11 cellular contexts compared by ENCODE assay signal in the genomic region with DNA sequence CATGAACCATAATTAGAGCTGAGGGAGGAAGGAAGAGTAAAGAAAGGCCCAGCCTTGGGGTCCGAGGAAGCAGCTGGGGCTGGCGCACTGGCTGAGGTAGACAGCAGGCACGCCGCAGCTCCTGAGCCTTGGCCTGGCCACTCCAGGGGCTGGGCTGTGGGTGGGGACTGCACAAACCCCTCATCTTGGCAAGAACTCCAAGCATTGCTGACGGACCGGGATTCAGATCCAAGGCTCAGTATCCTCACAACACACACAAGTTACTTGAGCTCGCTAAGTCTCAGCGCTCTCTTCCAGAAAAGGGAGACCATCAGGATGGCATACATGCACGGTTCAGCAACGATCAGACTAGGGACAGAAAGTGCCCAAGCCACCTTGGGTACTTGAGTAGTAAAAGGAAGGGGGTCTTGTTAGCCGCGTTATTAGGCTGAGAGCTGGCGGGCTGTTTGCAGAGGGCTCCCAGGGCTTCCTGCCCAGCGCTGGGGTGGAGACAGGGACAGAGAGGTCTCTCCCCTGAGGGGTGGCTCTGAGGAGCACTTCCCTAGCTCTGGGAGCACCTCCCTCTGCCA. TPM values are rescaled to one million over a fixed set of nuclear protein-coding genes. Genes with fewer than 3 reads are reported as not detected.
DNase-seq lines count a peak whose midpoint lies in the region; ATAC-seq and TF ChIP-seq lines count a peak whose summit lies in the region.
"Had no signal": no experiment of that assay in that cellular context is flagged by ENCODE, and none has a peak within 500 bp of the region (broad histone marks: within the 10 kb centered on the region; RNA-seq: fewer than 3 reads in every experiment).

No MANE protein-coding gene starts in this region.

- no peaks in the 10 kb centered on the region for H3K36me3 Mint-ChIP-seq in effector memory CD8-positive, alpha-beta T cell (ENCODE audit: insufficient read depth)

- ATAC-seq in Right ventricle myocardium inferior (peak; percentile 17), HG03460 (IDR thresholded peaks at IDR 0.05; ENCODE audit: unreplicated experiment) (no peak)
- ATAC-seq in effector memory CD8-positive, alpha-beta T cell (replicated peaks) = no peak

- no peaks in the 10 kb centered on the region for H3K9me3 Mint-ChIP-seq in effector memory CD8-positive, alpha-beta T cell
- H3K9me3 Mint-ChIP-seq: stimulated activated naive CD8-positive, alpha-beta T cell treated with anti-CD3 and anti-CD28 coated beads, Interleukin-15, Interleukin-2, amounts not matched to agents 100 ng/mL and 50 ng/mL, for 24 hours had no signal

- H3K27ac Mint-ChIP-seq in effector memory CD8-positive, alpha-beta T cell = no peak overlapping the region
- H3K27ac Mint-ChIP-seq: stimulated activated naive CD8-positive, alpha-beta T cell treated with anti-CD3 and anti-CD28 coated beads, Interleukin-15, Interleukin-2, amounts not matched to agents 100 ng/mL and 50 ng/mL, for 24 hours had no signal

- H3K36me3 ChIP-seq in parathyroid adenoma (ENCODE audit: control insufficient read depth, insufficient read depth, low read length) = no peaks in the 10 kb centered on the region

- peaks cover 3% of the 10 kb centered on the region for H3K79me2 ChIP-seq in parathyroid adenoma

- H3K9me3 ChIP-seq in parathyroid adenoma (ENCODE audit: control insufficient read depth, low read length) = no peaks in the 10 kb centered on the region

- peaks cover 8% of the 10 kb centered on the region for H3K4me1 ChIP-seq in parathyroid adenoma

- H3K4me1 Mint-ChIP-seq in effector memory CD8-positive, alpha-beta T cell (ENCODE audit: low read depth in 2 of 2) = no peaks in the 10 kb centered on the region

- no peak for TF ChIP-seq CTCF in fibroblast of villous mesenchyme (IDR thresholded peaks at IDR 0.05; ENCODE audit: insufficient read depth, low read depth, low read length)
- TF ChIP-seq CTCF in parathyroid adenoma (IDR thresholded peaks at IDR 0.05) = no peak

- DNase-seq in Right ventricle myocardium inferior (ENCODE audit: missing footprints) = peak; percentile 80
- DNase-seq in cardiac septum (ENCODE audit: low spot score) = no peak
- peak; percentile 60 for DNase-seq in fibroblast of villous mesenchyme (ENCODE audit: low read depth)
- DNase-seq in effector memory CD8-positive, alpha-beta T cell = no peak
- DNase-seq in NCI-H748 treated with DMSO at 0.1 percent for 48 hours (lab: John Stamatoyannopoulos, UW) = no peak
- DNase-seq in activated T-cell treated with anti-CD3 and anti-CD28 coated beads, Interleukin-2, amount 50 U/mL, for 48 hours = no peak
- DNase-seq: NCI-H1694 had no signal

- no peak overlapping the region for H2AFZ ChIP-seq in parathyroid adenoma

- H3K4me3 Mint-ChIP-seq in effector memory CD8-positive, alpha-beta T cell = no peak overlapping the region
- H3K4me3 Mint-ChIP-seq: stimulated activated naive CD8-positive, alpha-beta T cell treated with anti-CD3 and anti-CD28 coated beads, Interleukin-15, Interleukin-2, amounts not matched to agents 100 ng/mL and 50 ng/mL, for 24 hours had no signal

- no peak overlapping the region for H3K9ac ChIP-seq in parathyroid adenoma

- H3K4me2 ChIP-seq in parathyroid adenoma (ENCODE audit: low read length) = no peak overlapping the region

- H3K27me3 Mint-ChIP-seq in effector memory CD8-positive, alpha-beta T cell = peaks cover 6 to 14% of the 10 kb centered on the region in 2 donors

- peak overlapping the region; percentile 32 for H3K4me3 ChIP-seq in fibroblast of villous mesenchyme (ENCODE audit: low read depth, low read length)
- H3K4me3 ChIP-seq in parathyroid adenoma (ENCODE audit: low read depth, low read length) = no peak overlapping the region
- H3K4me3 ChIP-seq: SK-N-MC had no signal

- intact Hi-C loops in Right ventricle myocardium inferior (cut with DNase I) = loop anchor here (10.0 kb wide), 1 partner anchor 237 kb away; no protein-coding TSS in a partner anchor
- intact Hi-C loops in cardiac septum (cut with DNase I) = loop anchor here (5.0 to 10.0 kb wide), 2 partner anchors 80 to 313 kb away; no protein-coding TSS in a partner anchor

- no peaks in the 10 kb centered on the region for H3K27me3 ChIP-seq in parathyroid adenoma (ENCODE audit: control insufficient read depth, insufficient read depth, low read length)

- peak overlapping the region; percentile 24 for H3K27ac ChIP-seq in parathyroid adenoma
- H3K27ac ChIP-seq: SK-N-MC had no signal

RNA-seq across cellular contexts. Expression of a gene that starts 4.5 kb away (rescaled TPM):
- total RNA-seq in Right ventricle myocardium inferior (44.8 TPM), cardiac septum (29.0 TPM), fibroblast of villous mesenchyme (120 and 202 TPM in 2 replicates)

Comparison
In these comparisons a context has a peak if more than half of its experiments do, and no peak if none do; other contexts are left out.
1. DNase-seq: peak in Right ventricle myocardium inferior (single experiment) and fibroblast of villous mesenchyme (single experiment); none in cardiac septum (single experiment), effector memory CD8-positive, alpha-beta T cell (0 of 3), NCI-H748 treated with DMSO at 0.1 percent for 48 hours (single experiment) and activated T-cell treated with anti-CD3 and anti-CD28 coated beads, Interleukin-2, amount 50 U/mL, for 48 hours (0 of 2).